Comparison of ENCODE assay signal across 24 cellular contexts in genomic region chrX:6718766-6719165, GRCh38.
A peak's percentile ranks its signal among the peaks of the same experiment; 100 is the strongest.
DNase-seq lines count a peak whose midpoint lies in the region; ATAC-seq and TF ChIP-seq lines count a peak whose summit lies in the region.
"Had no signal": no experiment of that assay in that cellular context is flagged by ENCODE, and none has a peak within 500 bp of the region (broad histone marks: within the 10 kb centered on the region; RNA-seq: fewer than 3 reads in every experiment).

No MANE protein-coding gene starts in this region.

- TF ChIP-seq CTCF in GM12865 (IDR thresholded peaks at IDR 0.05; ENCODE audit: insufficient read depth, low read depth, low read length, missing control alignments): no peak

- no peak overlapping the region for H3K4me3 ChIP-seq in GM12865 (ENCODE audit: low read depth, low read length)
- H3K4me3 ChIP-seq: skin epidermis, upper lobe of left lung had no signal

- DNase-seq in GM12865 (ENCODE audit: low read depth) (peak; percentile 37), NCI-H774 (lab: John Stamatoyannopoulos, UW) (no peak), NCI-H526 (lab: John Stamatoyannopoulos, UW) (no peak), HUDEP-2 (lab: John Stamatoyannopoulos, UW; ENCODE audit: unreplicated experiment in 76 of 76) (no peak), EL (no peak)
- DNase-seq: 8988T; activated CD4-positive, CD25-positive, alpha-beta regulatory T cell treated with anti-CD3 and anti-CD28 coated beads, Interleukin-2, amount 50 U/mL, for 72 hours; activated CD8-positive, alpha-beta T cell treated with anti-CD3 and anti-CD28 coated beads for 36 hours; activated effector memory CD4-positive, alpha-beta T cell treated with anti-CD3 and anti-CD28 coated beads, Interleukin-2, amount 50 U/mL, for 16 hours; AML-193; CD4-positive, alpha-beta memory T cell; central memory CD4-positive, alpha-beta T cell; islet precursor cell; midbrain; naive thymus-derived CD8-positive, alpha-beta T cell; NCI-H2081 treated with DMSO at 0.1 percent for 48 hours; PC-3; SHP77 treated with DMSO at 0.1 percent for 48 hours; stimulated activated CD4-positive, alpha-beta T cell treated with anti-CD3 and anti-CD28 coated beads, Interleukin-2, amount 100 ng/mL, for 24 hours; upper lobe of left lung had no signal

- ATAC-seq in GM19395 (IDR thresholded peaks at IDR 0.05; ENCODE audit: unreplicated experiment) (peak; percentile 81), HG02763 (IDR thresholded peaks at IDR 0.05; ENCODE audit: unreplicated experiment) (peak; percentile 69), HG03354 (IDR thresholded peaks at IDR 0.05; ENCODE audit: poor library complexity, severe bottlenecking, unreplicated experiment) (peak; percentile 74)
- ATAC-seq: activated CD8-positive, alpha-beta T cell treated with anti-CD3 and anti-CD28 coated beads for 36 hours; naive thymus-derived CD8-positive, alpha-beta T cell; PC-3 had no signal
